8 cellular contexts compared by ENCODE assay signal in genomic region chr3:58490860-58491501, GRCh38.
DNase-seq lines count a peak whose midpoint lies in the region; ATAC-seq and TF ChIP-seq lines count a peak whose summit lies in the region.

No MANE protein-coding gene starts in this region.

- peak overlapping the region; percentile 83 for H3K4me3 Mint-ChIP-seq in nephron progenitor cell

- H3K27me3 ChIP-seq in BLaER1 = peaks cover 5% of the 10 kb centered on the region; the same call in 1 of the 2 replicates
- H3K27me3 ChIP-seq in NT2/D1 (ENCODE audit: insufficient read depth, insufficient read length) = no peaks in the 10 kb centered on the region
- H3K27me3 ChIP-seq in effector memory CD4-positive, alpha-beta T cell (replicated peaks; ENCODE audit: control insufficient read depth, insufficient read depth, low read length, poor library complexity, severe bottlenecking) = no peaks in the 10 kb centered on the region

- H3K27me3 Mint-ChIP-seq in nephron progenitor cell (ENCODE audit: low read depth, poor library complexity) = peaks cover 10% of the 10 kb centered on the region

- H3K9me3 Mint-ChIP-seq in nephron progenitor cell = no peaks in the 10 kb centered on the region

- ATAC-seq in GM18861 (IDR thresholded peaks at IDR 0.05; ENCODE audit: unreplicated experiment) (no peak), HG03457 (IDR thresholded peaks at IDR 0.05; ENCODE audit: unreplicated experiment) (no peak), HG02642 (IDR thresholded peaks at IDR 0.05; ENCODE audit: poor library complexity, unreplicated experiment) (no peak)

- DNase-seq in NT2/D1 (ENCODE audit: low read depth, low spot score) = no peak
- DNase-seq in effector memory CD4-positive, alpha-beta T cell = no peak
- DNase-seq in nephron progenitor cell = peak; percentile 17
- no peak for DNase-seq in HPDE6-E6E7 (ENCODE audit: extremely low spot score)

- H3K4me1 Mint-ChIP-seq in nephron progenitor cell = peaks cover 81% of the 10 kb centered on the region

- H3K9ac ChIP-seq in BLaER1 = peak overlapping the region; percentile 16; the same call in 1 of the 2 replicates
- H3K9ac ChIP-seq in NT2/D1 (ENCODE audit: insufficient read length, low read depth) = peak overlapping the region; percentile 52

- TF ChIP-seq CTCF in nephron progenitor cell (IDR thresholded peaks at IDR 0.05) = no peak

- H3K36me3 ChIP-seq in BLaER1 (no peaks in the 10 kb centered on the region), NT2/D1 (ENCODE audit: insufficient read depth, insufficient read length, low read length) (no peaks in the 10 kb centered on the region)
- no peaks in the 10 kb centered on the region for H3K36me3 ChIP-seq in effector memory CD4-positive, alpha-beta T cell (ENCODE audit: control insufficient read depth, insufficient read depth, low read length)

- no peak overlapping the region; the same call in 1 of the 2 replicates for H3K27ac ChIP-seq in BLaER1
- peak overlapping the region; percentile 30 for H3K27ac ChIP-seq in effector memory CD4-positive, alpha-beta T cell (ENCODE audit: insufficient read depth, low read length, poor library complexity, severe bottlenecking)

- peak overlapping the region; percentile 68 for H3K4me2 ChIP-seq in BLaER1

- no peaks in the 10 kb centered on the region for H3K36me3 Mint-ChIP-seq in nephron progenitor cell (ENCODE audit: low read depth)

- H3K4me3 ChIP-seq in BLaER1 (peak overlapping the region; percentile 94), NT2/D1 (ENCODE audit: insufficient read length, low read depth) (peak overlapping the region; percentile 31)
- H3K4me3 ChIP-seq in effector memory CD4-positive, alpha-beta T cell (ENCODE audit: insufficient read depth, low read depth, low read length, poor library complexity, severe bottlenecking) = no peak overlapping the region

- H3K4me1 ChIP-seq in BLaER1 (peaks cover 34% of the 10 kb centered on the region), NT2/D1 (ENCODE audit: insufficient read depth, insufficient read length) (no peaks in the 10 kb centered on the region)
- peaks cover 22% of the 10 kb centered on the region for H3K4me1 ChIP-seq in effector memory CD4-positive, alpha-beta T cell (ENCODE audit: control insufficient read depth, insufficient read depth, low read length, poor library complexity, severe bottlenecking)

- H4K20me1 ChIP-seq in BLaER1 = peaks cover 38% of the 10 kb centered on the region

- H3K9me3 ChIP-seq in BLaER1 (no peaks in the 10 kb centered on the region), NT2/D1 (ENCODE audit: insufficient read depth, low read length) (no peaks in the 10 kb centered on the region)
- H3K9me3 ChIP-seq in effector memory CD4-positive, alpha-beta T cell (ENCODE audit: control insufficient read depth, low read length) = no peaks in the 10 kb centered on the region

- no peak overlapping the region for H3K27ac Mint-ChIP-seq in nephron progenitor cell
